ENCODE assay signal across 20 cellular contexts in the genomic region with DNA sequence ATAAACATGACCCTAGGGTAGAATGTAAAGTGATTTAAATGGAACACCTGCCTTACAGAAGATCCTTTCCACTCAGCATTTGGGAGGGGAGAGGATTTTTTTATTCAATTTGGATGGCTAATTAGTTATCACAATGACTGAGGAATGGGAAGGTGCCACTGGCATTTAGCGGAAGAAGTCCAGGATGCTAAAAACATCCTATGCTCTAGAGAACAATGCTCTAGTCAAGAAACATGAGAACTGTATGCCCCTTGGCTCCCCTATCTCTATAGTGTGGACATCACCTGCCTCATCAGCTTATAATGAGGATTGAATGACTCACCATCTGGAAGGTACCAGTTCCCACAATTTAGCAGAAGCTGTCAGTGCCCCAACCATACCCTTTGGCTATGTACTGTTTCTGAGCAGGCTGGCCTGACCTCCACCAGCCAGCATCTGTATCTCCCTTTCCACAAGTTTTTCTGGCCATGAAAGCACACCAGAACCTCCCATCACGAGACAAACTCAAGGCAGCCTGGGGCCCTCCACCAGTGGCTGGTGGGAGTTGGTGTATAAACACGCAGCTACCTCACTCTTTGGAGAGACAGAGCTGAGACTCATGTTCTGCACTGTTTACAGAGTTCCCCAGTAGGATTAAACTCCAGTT.
"Had no signal": no experiment of that assay in that cellular context is flagged by ENCODE, and none has a peak within 500 bp of the region (broad histone marks: within the 10 kb centered on the region; RNA-seq: fewer than 3 reads in every experiment).

No MANE protein-coding gene starts in this region.

- H3K27ac Mint-ChIP-seq: activated CD4-positive, alpha-beta memory T cell treated with anti-CD3 and anti-CD28 coated beads for 36 hours; endodermal cell; memory B cell; natural killer cell treated with Interleukin-12 subunit alpha and Interleukin-12 subunit beta and Interleukin-15 and Interleukin-18, amount 100 ng/mL, for 72 hours had no signal

- H3K27ac ChIP-seq: coronary artery, esophagus squamous epithelium, gastroesophageal sphincter, pancreas, upper lobe of left lung had no signal

- H3K4me1 ChIP-seq: esophagus squamous epithelium, gastroesophageal sphincter, pancreas had no signal

- ATAC-seq: gastroesophageal sphincter; left ventricle myocardium superior; natural killer cell treated with Interleukin-12 subunit alpha and Interleukin-12 subunit beta and Interleukin-15 and Interleukin-18, amount 100 ng/mL, for 72 hours; pancreas; right cardiac atrium; stimulated activated naive CD8-positive, alpha-beta T cell treated with anti-CD3 and anti-CD28 coated beads, Interleukin-15, Interleukin-2, amounts not matched to agents 100 U/mL and 50 U/mL, for 24 hours had no signal

- H3K9me3 ChIP-seq: esophagus squamous epithelium, gastroesophageal sphincter, pancreas, upper lobe of left lung had no signal

- H3K4me3 Mint-ChIP-seq: activated CD4-positive, alpha-beta memory T cell treated with anti-CD3 and anti-CD28 coated beads for 36 hours; endodermal cell; memory B cell; natural killer cell treated with Interleukin-12 subunit alpha and Interleukin-12 subunit beta and Interleukin-15 and Interleukin-18, amount 100 ng/mL, for 72 hours had no signal

- H3K36me3 ChIP-seq: esophagus squamous epithelium, gastroesophageal sphincter, pancreas, upper lobe of left lung had no signal

- DNase-seq: activated CD4-positive, alpha-beta memory T cell treated with anti-CD3 and anti-CD28 coated beads for 36 hours; activated CD4-positive, alpha-beta T cell treated with anti-CD3 and anti-CD28 coated beads for 4 hours; activated CD4-positive, CD25-positive, alpha-beta regulatory T cell; activated naive CD4-positive, alpha-beta T cell treated with Interleukin-2 at 50 U/mL for 16 hours; activated T-cell treated with anti-CD3 and anti-CD28 coated beads, Interleukin-2, amount 50 U/mL, for 48 hours; cerebellar nuclear complex; endodermal cell; esophagus squamous epithelium; head of caudate nucleus; hypothalamus; left ventricle myocardium superior; pancreas; right cardiac atrium; stimulated activated CD4-positive, alpha-beta T cell treated with anti-CD3 and anti-CD28 coated beads, Interleukin-4, amount 100 ng/mL, for 24 hours; stimulated activated naive CD8-positive, alpha-beta T cell treated with anti-CD3 and anti-CD28 coated beads, Interleukin-15, Interleukin-2, amounts not matched to agents 100 U/mL and 50 U/mL, for 24 hours; upper lobe of left lung had no signal

- H3K36me3 Mint-ChIP-seq: activated CD4-positive, alpha-beta memory T cell treated with anti-CD3 and anti-CD28 coated beads for 36 hours; memory B cell; natural killer cell treated with Interleukin-12 subunit alpha and Interleukin-12 subunit beta and Interleukin-15 and Interleukin-18, amount 100 ng/mL, for 72 hours had no signal

- H3K4me3 ChIP-seq: coronary artery, esophagus squamous epithelium, gastroesophageal sphincter, pancreas, upper lobe of left lung had no signal

- H3K4me1 Mint-ChIP-seq: memory B cell had no signal

- H3K9me3 Mint-ChIP-seq: activated CD4-positive, alpha-beta memory T cell treated with anti-CD3 and anti-CD28 coated beads for 36 hours; endodermal cell; memory B cell; natural killer cell treated with Interleukin-12 subunit alpha and Interleukin-12 subunit beta and Interleukin-15 and Interleukin-18, amount 100 ng/mL, for 72 hours had no signal

- H3K27me3 ChIP-seq: pancreas, upper lobe of left lung had no signal

- H3K27me3 Mint-ChIP-seq: activated CD4-positive, alpha-beta memory T cell treated with anti-CD3 and anti-CD28 coated beads for 36 hours had no signal
